In the genomic region with DNA sequence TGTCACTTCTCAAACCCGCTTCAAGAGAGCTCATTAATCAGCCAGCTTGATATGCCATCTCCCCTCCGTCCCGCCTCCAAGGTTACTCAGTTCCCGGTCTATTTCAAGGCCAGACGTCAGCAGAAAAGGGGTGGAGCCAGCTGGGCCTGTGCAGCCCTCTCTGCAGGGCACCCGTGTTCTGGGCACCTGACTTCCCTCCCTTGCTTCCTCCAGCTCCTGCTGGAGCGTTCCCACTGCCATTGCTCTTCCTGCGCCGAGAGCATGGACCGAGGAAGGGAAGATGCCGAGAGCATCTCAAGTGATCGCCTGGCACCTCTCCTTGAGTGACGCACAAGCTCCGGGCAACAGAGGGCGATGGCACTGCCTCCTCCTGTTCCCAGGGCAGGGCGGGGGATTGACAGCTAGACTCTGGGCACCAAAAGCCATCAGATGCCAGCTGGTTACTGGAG, we compare ENCODE assay signal across 2 cellular contexts.
TF ChIP-seq lines count a peak whose summit lies in the region.

No MANE protein-coding gene starts in this region.

TF ChIP-seq in GM23338, 12 proteins besides CTCF, POLR2A, EP300 and RAD21 (continued from another document):
- TF ChIP-seq REST (IDR thresholded peaks at IDR 0.05; ENCODE audit: unreplicated experiment), result no peak
- no peak for TF ChIP-seq ZNF462 (CRISPR knock-in tag; IDR thresholded peaks at IDR 0.05)
- no peak for TF ChIP-seq ZNF331 (CRISPR knock-in tag; IDR thresholded peaks at IDR 0.05; ENCODE audit: low read depth)
- TF ChIP-seq POLR2AphosphoS5 (IDR thresholded peaks at IDR 0.05; ENCODE audit: low read depth), result no peak
TF ChIP-seq in GM23338: peak in this region for 0.

TF ChIP-seq in WTC11, 78 proteins besides CTCF, POLR2A, EP300 and RAD21 (continued from another document):
- TF ChIP-seq, protein P1, sequence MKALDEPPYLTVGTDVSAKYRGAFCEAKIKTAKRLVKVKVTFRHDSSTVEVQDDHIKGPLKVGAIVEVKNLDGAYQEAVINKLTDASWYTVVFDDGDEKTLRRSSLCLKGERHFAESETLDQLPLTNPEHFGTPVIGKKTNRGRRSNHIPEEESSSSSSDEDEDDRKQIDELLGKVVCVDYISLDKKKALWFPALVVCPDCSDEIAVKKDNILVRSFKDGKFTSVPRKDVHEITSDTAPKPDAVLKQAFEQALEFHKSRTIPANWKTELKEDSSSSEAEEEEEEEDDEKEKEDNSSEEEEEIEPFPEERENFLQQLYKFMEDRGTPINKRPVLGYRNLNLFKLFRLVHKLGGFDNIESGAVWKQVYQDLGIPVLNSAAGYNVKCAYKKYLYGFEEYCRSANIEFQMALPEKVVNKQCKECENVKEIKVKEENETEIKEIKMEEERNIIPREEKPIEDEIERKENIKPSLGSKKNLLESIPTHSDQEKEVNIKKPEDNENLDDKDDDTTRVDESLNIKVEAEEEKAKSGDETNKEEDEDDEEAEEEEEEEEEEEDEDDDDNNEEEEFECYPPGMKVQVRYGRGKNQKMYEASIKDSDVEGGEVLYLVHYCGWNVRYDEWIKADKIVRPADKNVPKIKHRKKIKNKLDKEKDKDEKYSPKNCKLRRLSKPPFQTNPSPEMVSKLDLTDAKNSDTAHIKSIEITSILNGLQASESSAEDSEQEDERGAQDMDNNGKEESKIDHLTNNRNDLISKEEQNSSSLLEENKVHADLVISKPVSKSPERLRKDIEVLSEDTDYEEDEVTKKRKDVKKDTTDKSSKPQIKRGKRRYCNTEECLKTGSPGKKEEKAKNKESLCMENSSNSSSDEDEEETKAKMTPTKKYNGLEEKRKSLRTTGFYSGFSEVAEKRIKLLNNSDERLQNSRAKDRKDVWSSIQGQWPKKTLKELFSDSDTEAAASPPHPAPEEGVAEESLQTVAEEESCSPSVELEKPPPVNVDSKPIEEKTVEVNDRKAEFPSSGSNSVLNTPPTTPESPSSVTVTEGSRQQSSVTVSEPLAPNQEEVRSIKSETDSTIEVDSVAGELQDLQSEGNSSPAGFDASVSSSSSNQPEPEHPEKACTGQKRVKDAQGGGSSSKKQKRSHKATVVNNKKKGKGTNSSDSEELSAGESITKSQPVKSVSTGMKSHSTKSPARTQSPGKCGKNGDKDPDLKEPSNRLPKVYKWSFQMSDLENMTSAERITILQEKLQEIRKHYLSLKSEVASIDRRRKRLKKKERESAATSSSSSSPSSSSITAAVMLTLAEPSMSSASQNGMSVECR (CRISPR knock-in tag; IDR thresholded peaks at IDR 0.05; ENCODE audit: borderline replicate concordance), result no peak
- no peak for TF ChIP-seq MAX (CRISPR knock-in tag; IDR thresholded peaks at IDR 0.05)
- no peak for TF ChIP-seq ATF1 (CRISPR knock-in tag; IDR thresholded peaks at IDR 0.05)
- TF ChIP-seq USF2 (CRISPR knock-in tag; IDR thresholded peaks at IDR 0.05), result no peak
- no peak for TF ChIP-seq ZNF317 (CRISPR knock-in tag; IDR thresholded peaks at IDR 0.05; ENCODE audit: borderline replicate concordance, low read depth)
- TF ChIP-seq, protein P2, sequence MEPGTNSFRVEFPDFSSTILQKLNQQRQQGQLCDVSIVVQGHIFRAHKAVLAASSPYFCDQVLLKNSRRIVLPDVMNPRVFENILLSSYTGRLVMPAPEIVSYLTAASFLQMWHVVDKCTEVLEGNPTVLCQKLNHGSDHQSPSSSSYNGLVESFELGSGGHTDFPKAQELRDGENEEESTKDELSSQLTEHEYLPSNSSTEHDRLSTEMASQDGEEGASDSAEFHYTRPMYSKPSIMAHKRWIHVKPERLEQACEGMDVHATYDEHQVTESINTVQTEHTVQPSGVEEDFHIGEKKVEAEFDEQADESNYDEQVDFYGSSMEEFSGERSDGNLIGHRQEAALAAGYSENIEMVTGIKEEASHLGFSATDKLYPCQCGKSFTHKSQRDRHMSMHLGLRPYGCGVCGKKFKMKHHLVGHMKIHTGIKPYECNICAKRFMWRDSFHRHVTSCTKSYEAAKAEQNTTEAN (CRISPR knock-in tag; IDR thresholded peaks at IDR 0.05), result no peak
- TF ChIP-seq, protein P3, sequence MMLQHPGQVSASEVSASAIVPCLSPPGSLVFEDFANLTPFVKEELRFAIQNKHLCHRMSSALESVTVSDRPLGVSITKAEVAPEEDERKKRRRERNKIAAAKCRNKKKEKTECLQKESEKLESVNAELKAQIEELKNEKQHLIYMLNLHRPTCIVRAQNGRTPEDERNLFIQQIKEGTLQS (CRISPR knock-in tag; conservative IDR thresholded peaks at IDR 0.05), result no peak
- no peak for TF ChIP-seq ERG (CRISPR knock-in tag; IDR thresholded peaks at IDR 0.05)
- TF ChIP-seq PREB (CRISPR knock-in tag; IDR thresholded peaks at IDR 0.05; ENCODE audit: borderline replicate concordance), result no peak
- no peak for TF ChIP-seq JAZF1 (CRISPR knock-in tag; IDR thresholded peaks at IDR 0.05)
- no peak for TF ChIP-seq E2F1 (CRISPR knock-in tag; IDR thresholded peaks at IDR 0.05)
- TF ChIP-seq, protein P4, sequence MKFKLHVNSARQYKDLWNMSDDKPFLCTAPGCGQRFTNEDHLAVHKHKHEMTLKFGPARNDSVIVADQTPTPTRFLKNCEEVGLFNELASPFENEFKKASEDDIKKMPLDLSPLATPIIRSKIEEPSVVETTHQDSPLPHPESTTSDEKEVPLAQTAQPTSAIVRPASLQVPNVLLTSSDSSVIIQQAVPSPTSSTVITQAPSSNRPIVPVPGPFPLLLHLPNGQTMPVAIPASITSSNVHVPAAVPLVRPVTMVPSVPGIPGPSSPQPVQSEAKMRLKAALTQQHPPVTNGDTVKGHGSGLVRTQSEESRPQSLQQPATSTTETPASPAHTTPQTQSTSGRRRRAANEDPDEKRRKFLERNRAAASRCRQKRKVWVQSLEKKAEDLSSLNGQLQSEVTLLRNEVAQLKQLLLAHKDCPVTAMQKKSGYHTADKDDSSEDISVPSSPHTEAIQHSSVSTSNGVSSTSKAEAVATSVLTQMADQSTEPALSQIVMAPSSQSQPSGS (CRISPR knock-in tag; IDR thresholded peaks at IDR 0.05; ENCODE audit: borderline replicate concordance, low read depth), result no peak
- TF ChIP-seq HMGA2 (CRISPR knock-in tag; IDR thresholded peaks at IDR 0.05), result no peak
- TF ChIP-seq FOXP1 (CRISPR knock-in tag; IDR thresholded peaks at IDR 0.05; ENCODE audit: borderline replicate concordance), result no peak
- TF ChIP-seq, protein P5, sequence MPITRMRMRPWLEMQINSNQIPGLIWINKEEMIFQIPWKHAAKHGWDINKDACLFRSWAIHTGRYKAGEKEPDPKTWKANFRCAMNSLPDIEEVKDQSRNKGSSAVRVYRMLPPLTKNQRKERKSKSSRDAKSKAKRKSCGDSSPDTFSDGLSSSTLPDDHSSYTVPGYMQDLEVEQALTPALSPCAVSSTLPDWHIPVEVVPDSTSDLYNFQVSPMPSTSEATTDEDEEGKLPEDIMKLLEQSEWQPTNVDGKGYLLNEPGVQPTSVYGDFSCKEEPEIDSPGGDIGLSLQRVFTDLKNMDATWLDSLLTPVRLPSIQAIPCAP (CRISPR knock-in tag; IDR thresholded peaks at IDR 0.05), result no peak
- TF ChIP-seq MYBL2 (CRISPR knock-in tag; IDR thresholded peaks at IDR 0.05), result no peak
- no peak for TF ChIP-seq NR2C2 (CRISPR knock-in tag; IDR thresholded peaks at IDR 0.05)
- no peak for TF ChIP-seq MXD4 (CRISPR knock-in tag; IDR thresholded peaks at IDR 0.05; ENCODE audit: borderline replicate concordance)
- no peak for TF ChIP-seq IRF2 (CRISPR knock-in tag; IDR thresholded peaks at IDR 0.05; ENCODE audit: borderline replicate concordance, low read depth)
